ENCODE assay signal across 8 cellular contexts in genomic region chr10:103966671-103967432, GRCh38. TPM values are rescaled to one million over a fixed set of nuclear protein-coding genes. Genes with fewer than 3 reads are reported as not detected.
DNase-seq lines count a peak whose midpoint lies in the region; ATAC-seq and TF ChIP-seq lines count a peak whose summit lies in the region.

TSS of gene SLK (plus strand) at chr10:103967140. CDS start at chr10:103967746, 606 bp downstream.

- peak within 1 kb of the TSS; percentile 76 to 91 for H3K9ac ChIP-seq in liver (ENCODE audit: low read depth in 1 of 2, low read length in 2 of 2)

- TF ChIP-seq CTCF in liver (IDR thresholded peaks at IDR 0.05; ENCODE audit: low read depth, low read length, missing input control) = no peak

- no peaks in the 10 kb centered on the region for H3K27me3 ChIP-seq in liver (ENCODE audit: control insufficient read depth in 4 of 4, insufficient read depth in 4 of 4, low read length in 3 of 4)

- peaks cover 8 to 33% (median 15%) of the 10 kb centered on the region in 4 donors for H3K4me1 ChIP-seq in liver (ENCODE audit: control insufficient read depth in 4 of 4, insufficient read depth in 4 of 4, low read length in 3 of 4)

- peak within 1 kb of the TSS; percentile 88 to 91 for H3K27ac ChIP-seq in liver (ENCODE audit: low read depth in 1 of 2, low read length in 2 of 2)

- DNase-seq in AML-193 (lab: John Stamatoyannopoulos, UW) = peak; percentile 60 to 79
- DNase-seq in NCI-H748 (lab: John Stamatoyannopoulos, UW; ENCODE audit: unreplicated experiment) = peak; percentile 86
- DNase-seq in activated CD4-positive, alpha-beta T cell treated with anti-CD3 and anti-CD28 coated beads, Interleukin-2, amount 50 U/mL, for 4 hours = peak; percentile 67 to 74
- DNase-seq in dermis blood vessel endothelial cell = peak; percentile 93
- peak; percentile 84 for DNase-seq in stimulated activated CD4-positive, alpha-beta T cell treated with anti-CD3 and anti-CD28 coated beads, Interleukin-4, amount 100 ng/mL, for 1 hour

- ATAC-seq in GM19025 (IDR thresholded peaks at IDR 0.05; ENCODE audit: low read depth, unreplicated experiment) (peak; percentile 77), HG03196 (IDR thresholded peaks at IDR 0.05; ENCODE audit: unreplicated experiment) (peak; percentile 79)

- WGBS in liver = under 1% methylated on average over 90 of the region's 90 CpGs

- TF ChIP-seq RAD21 in liver (IDR thresholded peaks at IDR 0.05) = peak in 1 of 2 donors; percentile 21

- H3K36me3 ChIP-seq in liver (ENCODE audit: control insufficient read depth in 4 of 4, insufficient read depth in 3 of 4, low read depth in 1 of 4, low read length in 3 of 4) = no peaks in the 10 kb centered on the region

- H3K4me3 ChIP-seq in liver (ENCODE audit: low read depth in 1 of 3, low read length in 3 of 3) = peak within 1 kb of the TSS; percentile 86 to 99 (median 92)

- H3K9me3 ChIP-seq in liver (ENCODE audit: control insufficient read depth in 4 of 4, low read length in 3 of 4) = no peaks in the 10 kb centered on the region

TF ChIP-seq in liver, 16 proteins besides CTCF, POLR2A, EP300 and RAD21:
- TF ChIP-seq ZBTB33 (IDR thresholded peaks at IDR 0.05) = no peak
- peak; percentile 23 for TF ChIP-seq NR2F2 (IDR thresholded peaks at IDR 0.05)
- peak; percentile 48 for TF ChIP-seq YY1 (IDR thresholded peaks at IDR 0.05)
- TF ChIP-seq REST (IDR thresholded peaks at IDR 0.05) = no peak
- TF ChIP-seq TAF1 (conservative IDR thresholded peaks at IDR 0.05) = peak; percentile 19
- TF ChIP-seq RXRA (IDR thresholded peaks at IDR 0.05) = peak in 1 of 2 donors; percentile 24

RNA-seq across cellular contexts. Expression of gene SLK, which starts in this region (rescaled TPM):
- 80.3 and 99.9 TPM in 2 replicates for total RNA-seq in dermis blood vessel endothelial cell
- total RNA-seq in liver = 10 to 100 TPM; 19.5 to 20.3 TPM
- polyA plus RNA-seq in liver = 1 to 10 TPM; 3.9 to 5.2 TPM

Comparison
In these comparisons a context has a peak if more than half of its experiments do, and no peak if none do; other contexts are left out.
1. Peak in every context shown above with its lines: DNase-seq, ATAC-seq, H3K4me3 ChIP-seq and H3K27ac ChIP-seq.